ENCODE assay signal across 19 cellular contexts in the genomic region with DNA sequence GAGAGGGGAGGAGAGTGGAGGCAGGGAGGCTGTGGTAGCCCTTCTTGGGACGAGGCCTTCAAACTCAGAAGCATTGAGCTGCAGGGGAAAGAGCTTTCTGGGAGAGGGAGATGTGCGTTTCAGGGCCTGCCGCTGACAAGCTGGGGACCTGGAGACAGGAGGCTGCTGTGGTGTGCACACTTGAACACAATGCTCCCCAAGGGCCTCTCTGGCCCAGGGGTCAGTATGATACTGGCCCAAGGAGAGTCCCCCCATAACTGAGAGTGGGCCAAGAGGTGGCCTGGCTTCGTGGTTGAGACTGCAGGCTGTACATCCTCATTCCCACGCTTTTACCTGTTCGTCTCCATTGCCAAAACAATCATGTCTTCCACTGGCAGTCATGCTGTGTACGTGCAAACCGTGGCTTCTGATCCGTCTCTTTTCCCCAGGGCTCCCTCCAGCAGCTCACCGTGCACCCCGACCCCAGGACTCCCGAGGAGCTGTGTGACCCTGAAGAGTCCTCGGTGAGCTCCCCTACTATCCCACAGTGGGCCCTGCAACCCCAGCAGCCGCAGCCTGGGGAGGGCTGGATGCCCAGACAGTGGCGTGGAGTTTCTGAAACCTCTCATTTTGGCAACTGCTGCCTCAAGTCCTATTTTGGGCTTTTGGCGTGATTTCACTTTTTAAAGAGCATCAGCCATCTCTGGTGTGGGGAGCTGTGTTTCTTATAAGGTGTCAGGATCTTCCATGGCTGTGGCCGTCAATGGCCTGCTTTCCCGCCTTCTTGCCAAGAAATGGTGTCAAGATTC.
DNase-seq lines count a peak whose midpoint lies in the region; ATAC-seq and TF ChIP-seq lines count a peak whose summit lies in the region.
"Had no signal": no experiment of that assay in that cellular context is flagged by ENCODE, and none has a peak within 500 bp of the region (broad histone marks: within the 10 kb centered on the region; RNA-seq: fewer than 3 reads in every experiment).

No MANE protein-coding gene starts in this region.

- H3K27ac ChIP-seq in KMS-11 (no peak overlapping the region), stomach smooth muscle (ENCODE audit: low read length) (peak overlapping the region; percentile 80)
- H3K27ac ChIP-seq: BLaER1, ovary, upper lobe of left lung had no signal

- H3K36me3 ChIP-seq in KMS-11 (ENCODE audit: insufficient read depth) (no peaks in the 10 kb centered on the region), stomach smooth muscle (ENCODE audit: control insufficient read depth in 2 of 2, insufficient read depth in 2 of 2, low read length in 2 of 2) (peaks cover 6 to 22% of the 10 kb centered on the region in 2 donors)
- H3K36me3 ChIP-seq: BLaER1, ovary, upper lobe of left lung had no signal

- DNase-seq in fibroblast of peridontal ligament (ENCODE audit: extremely low read depth) (peak; percentile 48), middle frontal gyrus (ENCODE audit: extremely low spot score, low spot score) (peak; percentile 32), kidney tubule cell (ENCODE audit: low spot score) (no peak), NCI-H524 (lab: John Stamatoyannopoulos, UW) (no peak)
- DNase-seq: activated naive CD8-positive, alpha-beta T cell treated with anti-CD3 and anti-CD28 coated beads, Interleukin-2, amount 10 ng/mL, durations not matched to agents 7 days and 5 days; naive B cell; NCI-H1105 treated with DMSO at 0.1 percent for 48 hours; NCI-H2081; stimulated activated CD4-positive, alpha-beta T cell treated with anti-CD3 and anti-CD28 coated beads, Interleukin-1b, Interleukin-23, amount 100 ng/mL, for 48 hours; stimulated activated naive B cell treated with anti-CD40 and anti-IgM and Interleukin-4, amounts not matched to agents 10 μg/mL and 1 μg/mL and 100 μg/mL, for 72 hours had no signal

- no peak for TF ChIP-seq CTCF in KMS-11 (conservative IDR thresholded peaks at IDR 0.05; ENCODE audit: low read depth, low read length)

- H3K27me3 ChIP-seq in KMS-11 (ENCODE audit: insufficient read depth, low read depth) (no peaks in the 10 kb centered on the region), stomach smooth muscle (ENCODE audit: control insufficient read depth in 1 of 2, insufficient read depth in 2 of 2, low read length in 2 of 2) (no peaks in the 10 kb centered on the region)
- H3K27me3 ChIP-seq: ovary, upper lobe of left lung had no signal

- no peak overlapping the region; the same call in 1 of the 2 replicates for H2AFZ ChIP-seq in KMS-11 (ENCODE audit: low read depth)

- ATAC-seq in HG02973 (IDR thresholded peaks at IDR 0.05; ENCODE audit: unreplicated experiment) (no peak), HG02938 (IDR thresholded peaks at IDR 0.05; ENCODE audit: unreplicated experiment) (no peak)
- ATAC-seq: A549; stimulated activated naive B cell treated with anti-CD40 and anti-IgM and Interleukin-4, amounts not matched to agents 10 μg/mL and 1 μg/mL and 100 μg/mL, for 72 hours had no signal

- no peaks in the 10 kb centered on the region for H3K79me2 ChIP-seq in KMS-11 (ENCODE audit: insufficient read depth, low read depth)

- no peaks in the 10 kb centered on the region for H4K20me1 ChIP-seq in KMS-11 (ENCODE audit: insufficient read depth)

- no peak overlapping the region for H3K9ac ChIP-seq in KMS-11
- peak overlapping the region; percentile 12 to 51 for H3K9ac ChIP-seq in stomach smooth muscle (ENCODE audit: low read length in 2 of 2)
- H3K9ac ChIP-seq: BLaER1 had no signal

- peak overlapping the region; percentile 63 for H3K4me2 ChIP-seq in KMS-11
- H3K4me2 ChIP-seq: A549, BLaER1 had no signal

- H3K4me1 ChIP-seq in KMS-11 (ENCODE audit: low read depth, poor library complexity, severe bottlenecking) (peaks cover 23% of the 10 kb centered on the region), stomach smooth muscle (ENCODE audit: control insufficient read depth, insufficient read depth, low read length) (peaks cover 43% of the 10 kb centered on the region)

- H3K4me3 ChIP-seq in KMS-11 (IDR thresholded peaks at IDR 0.05; ENCODE audit: insufficient read depth, low read depth, low read length) (no peak overlapping the region), stomach smooth muscle (ENCODE audit: low read length in 2 of 2) (peak overlapping the region; percentile 31 to 49)
- H3K4me3 ChIP-seq: A549, BLaER1, lung, ovary, upper lobe of left lung had no signal

- no peaks in the 10 kb centered on the region for H3K9me3 ChIP-seq in stomach smooth muscle (ENCODE audit: control insufficient read depth in 2 of 2, low read length in 2 of 2)
- H3K9me3 ChIP-seq: A549, ovary, upper lobe of left lung had no signal

Comparison
In these comparisons a context has a peak if more than half of its experiments do, and no peak if none do; other contexts are left out.
1. DNase-seq: peak in fibroblast of peridontal ligament (single experiment) and middle frontal gyrus (single experiment); none in kidney tubule cell (single experiment) and NCI-H524 (0 of 2).